In genomic region chr4:162116085-162116784, GRCh38 we compare ENCODE assay signal across 34 cellular contexts. TPM values are rescaled to one million over a fixed set of nuclear protein-coding genes. Genes with fewer than 3 reads are reported as not detected.
DNase-seq lines count a peak whose midpoint lies in the region; ATAC-seq and TF ChIP-seq lines count a peak whose summit lies in the region.
"Had no signal": no experiment of that assay in that cellular context is flagged by ENCODE, and none has a peak within 500 bp of the region (broad histone marks: within the 10 kb centered on the region; RNA-seq: fewer than 3 reads in every experiment).

No MANE protein-coding gene starts in this region.

- peak overlapping the region; percentile 28; the same call in 1 of the 2 replicates for H3K9ac ChIP-seq in iPS-20b (ENCODE audit: low read depth, low read length)

- no peaks in the 10 kb centered on the region for H3F3A ChIP-seq in GM23338 (replicated peaks; ENCODE audit: low read depth)

- H3K27ac ChIP-seq in GM23338 (ENCODE audit: low read depth): peak overlapping the region; percentile 82
- peak overlapping the region; percentile 55 for H3K27ac ChIP-seq in iPS-20b (ENCODE audit: low read length)
- H3K27ac ChIP-seq: body of pancreas, esophagus muscularis mucosa, heart left ventricle, neutrophil, right lobe of liver, spleen, thoracic aorta had no signal

- H3K4me1 ChIP-seq in GM23338 (ENCODE audit: insufficient read depth) (peaks cover 42% of the 10 kb centered on the region), iPS-20b (ENCODE audit: insufficient read depth, low read length) (peaks cover 17% of the 10 kb centered on the region)
- H3K4me1 ChIP-seq: body of pancreas, esophagus muscularis mucosa, heart left ventricle, right lobe of liver, spleen had no signal

- TF ChIP-seq CTCF in GM23338 (conservative IDR thresholded peaks at IDR 0.05; ENCODE audit: low read depth in 2 of 2) (no peak), progenitor cell of endocrine pancreas (IDR thresholded peaks at IDR 0.05; ENCODE audit: unreplicated experiment) (no peak)

- no peaks in the 10 kb centered on the region; the same call in 1 of the 2 replicates for H3K9me3 ChIP-seq in iPS-20b (ENCODE audit: insufficient read depth, low read depth, low read length)
- H3K9me3 ChIP-seq: body of pancreas, esophagus muscularis mucosa, neutrophil, right lobe of liver, spleen, thoracic aorta had no signal

- H3K4me3 Mint-ChIP-seq in GM23338 (no peak overlapping the region; the same call in 1 of the 3 replicates), progenitor cell of endocrine pancreas (ENCODE audit: low read depth) (peak overlapping the region; percentile 32)
- H3K4me3 Mint-ChIP-seq: activated CD4-positive, alpha-beta memory T cell treated with anti-CD3 and anti-CD28 coated beads, Interleukin-2, amount 10 ng/mL, durations not matched to agents 7 days and 5 days; activated T-helper 1 cell treated with anti-CD3 and anti-CD28 coated beads, Interleukin-12 subunit alpha, Interleukin-12 subunit beta, Interleukin-2, Interleukin-4 antibody, amounts not matched to agents 30 ng/mL and 10 ng/mL and 1 ng/mL, durations not matched to agents 14 hours and 24 hours and 36 hours; CD4-positive, alpha-beta memory T cell; dendritic cell treated with granulocyte-macrophage colony-stimulating factor and Interleukin-4, amounts not matched to agents 40 ng/mL and 50 ng/mL, for 4 days; stimulated activated naive CD8-positive, alpha-beta T cell treated with anti-CD3 and anti-CD28 coated beads, Interleukin-15, amount 100 ng/mL, for 72 hours; T-helper 2 cell treated with Interferon-gamma antibody and Interleukin-4, amounts not matched to agents 5 μg/mL and 100 μg/mL, for 36 hours had no signal

- no peaks in the 10 kb centered on the region for H3K9me3 Mint-ChIP-seq in GM23338
- H3K9me3 Mint-ChIP-seq in progenitor cell of endocrine pancreas (ENCODE audit: low read depth): no peaks in the 10 kb centered on the region
- H3K9me3 Mint-ChIP-seq: activated T-helper 1 cell treated with anti-CD3 and anti-CD28 coated beads, Interleukin-12 subunit alpha, Interleukin-12 subunit beta, Interleukin-2, Interleukin-4 antibody, amounts not matched to agents 30 ng/mL and 10 ng/mL and 1 ng/mL, durations not matched to agents 14 hours and 24 hours and 36 hours; dendritic cell treated with granulocyte-macrophage colony-stimulating factor and Interleukin-4, amounts not matched to agents 40 ng/mL and 50 ng/mL, for 4 days had no signal

- H3K4me3 ChIP-seq in GM23338 (peak overlapping the region; percentile 32), iPS-20b (ENCODE audit: low read length) (peak overlapping the region; percentile 47; the same call in 1 of the 2 replicates)
- H3K4me3 ChIP-seq: body of pancreas, esophagus muscularis mucosa, heart left ventricle, right lobe of liver, spleen, thoracic aorta had no signal

- no peaks in the 10 kb centered on the region for H3K79me2 ChIP-seq in GM23338 (replicated peaks; ENCODE audit: insufficient read depth)

- H3K36me3 Mint-ChIP-seq in GM23338 (ENCODE audit: low read depth) (peaks cover 3% of the 10 kb centered on the region; the same call in 1 of the 3 replicates), progenitor cell of endocrine pancreas (ENCODE audit: insufficient read depth) (no peaks in the 10 kb centered on the region)
- H3K36me3 Mint-ChIP-seq: CD4-positive, alpha-beta memory T cell had no signal

- peaks cover 5% of the 10 kb centered on the region for H3K27me3 Mint-ChIP-seq in GM23338 (ENCODE audit: insufficient read depth, low read depth, poor library complexity)
- H3K27me3 Mint-ChIP-seq in progenitor cell of endocrine pancreas: no peaks in the 10 kb centered on the region
- H3K27me3 Mint-ChIP-seq: activated CD4-positive, alpha-beta memory T cell treated with anti-CD3 and anti-CD28 coated beads, Interleukin-2, amount 10 ng/mL, durations not matched to agents 7 days and 5 days; CD4-positive, alpha-beta memory T cell; dendritic cell treated with granulocyte-macrophage colony-stimulating factor and Interleukin-4, amounts not matched to agents 40 ng/mL and 50 ng/mL, for 4 days; stimulated activated naive CD8-positive, alpha-beta T cell treated with anti-CD3 and anti-CD28 coated beads, Interleukin-15, amount 100 ng/mL, for 72 hours had no signal

- peak overlapping the region; percentile 77; the same call in 1 of the 2 replicates for H2AFZ ChIP-seq in GM23338

- H3K36me3 ChIP-seq in GM23338 (ENCODE audit: insufficient read depth): no peaks in the 10 kb centered on the region
- H3K36me3 ChIP-seq in iPS-20b (ENCODE audit: insufficient read depth, low read depth, low read length): no peaks in the 10 kb centered on the region
- H3K36me3 ChIP-seq: esophagus muscularis mucosa, heart left ventricle, neutrophil, right lobe of liver, spleen, thoracic aorta had no signal

- no peaks in the 10 kb centered on the region for H4K20me1 ChIP-seq in GM23338 (replicated peaks; ENCODE audit: insufficient read depth)

- H3K4me1 Mint-ChIP-seq in GM23338: peaks cover 46% of the 10 kb centered on the region
- peaks cover 37% of the 10 kb centered on the region for H3K4me1 Mint-ChIP-seq in progenitor cell of endocrine pancreas (ENCODE audit: low read depth)
- H3K4me1 Mint-ChIP-seq: activated CD4-positive, alpha-beta memory T cell treated with anti-CD3 and anti-CD28 coated beads, Interleukin-2, amount 10 ng/mL, durations not matched to agents 7 days and 5 days; CD4-positive, alpha-beta memory T cell; stimulated activated naive CD8-positive, alpha-beta T cell treated with anti-CD3 and anti-CD28 coated beads, Interleukin-15, amount 100 ng/mL, for 72 hours had no signal

- H3K4me2 ChIP-seq in GM23338: peak overlapping the region; percentile 68

- DNase-seq in GM23338 (ENCODE audit: low spot score) (peak; percentile 57), NCI-H82 treated with DMSO at 0.1 percent for 48 hours (lab: John Stamatoyannopoulos, UW; ENCODE audit: unreplicated experiment) (peak; percentile 59), progenitor cell of endocrine pancreas (ENCODE audit: low spot score, unreplicated experiment) (no peak), MV-4-11 (lab: John Stamatoyannopoulos, UW) (no peak), LoVo (ENCODE audit: low spot score) (no peak)
- DNase-seq: activated CD4-positive, alpha-beta memory T cell treated with anti-CD3 and anti-CD28 coated beads, Interleukin-2, amount 10 ng/mL, durations not matched to agents 7 days and 5 days; activated CD8-positive, alpha-beta memory T cell treated with anti-CD3 and anti-CD28 coated beads, Interleukin-2, amount 50 U/mL, for 48 hours; activated naive CD4-positive, alpha-beta T cell treated with Interleukin-2 at 50 U/mL for 16 hours; AML-193; body of pancreas; CD4-positive, alpha-beta memory T cell; foreskin fibroblast; heart left ventricle; KBM-7; left cardiac atrium; NCI-H1105 treated with DMSO at 0.1 percent for 48 hours; NCI-H2029; NCI-H226; NCI-H748 treated with DMSO at 0.1 percent for 48 hours; right lobe of liver; SIG-M5; spleen; stimulated activated CD8-positive, alpha-beta memory T cell treated with anti-CD3 and anti-CD28 coated beads, Interleukin-4, amount 100 ng/mL, for 48 hours; stimulated activated naive CD8-positive, alpha-beta T cell treated with anti-CD3 and anti-CD28 coated beads, Interleukin-15, amount 100 ng/mL, for 72 hours had no signal

- H3K9me2 ChIP-seq in GM23338 (ENCODE audit: insufficient read depth): no peaks in the 10 kb centered on the region

- H3K27ac Mint-ChIP-seq in GM23338: peak overlapping the region; percentile 86
- H3K27ac Mint-ChIP-seq in progenitor cell of endocrine pancreas: peak overlapping the region; percentile 77
- H3K27ac Mint-ChIP-seq: activated CD4-positive, alpha-beta memory T cell treated with anti-CD3 and anti-CD28 coated beads, Interleukin-2, amount 10 ng/mL, durations not matched to agents 7 days and 5 days; activated T-helper 1 cell treated with anti-CD3 and anti-CD28 coated beads, Interleukin-12 subunit alpha, Interleukin-12 subunit beta, Interleukin-2, Interleukin-4 antibody, amounts not matched to agents 30 ng/mL and 10 ng/mL and 1 ng/mL, durations not matched to agents 14 hours and 24 hours and 36 hours; CD4-positive, alpha-beta memory T cell; dendritic cell treated with granulocyte-macrophage colony-stimulating factor and Interleukin-4, amounts not matched to agents 40 ng/mL and 50 ng/mL, for 4 days; stimulated activated naive CD8-positive, alpha-beta T cell treated with anti-CD3 and anti-CD28 coated beads, Interleukin-15, amount 100 ng/mL, for 72 hours; T-helper 2 cell treated with Interferon-gamma antibody and Interleukin-4, amounts not matched to agents 5 μg/mL and 100 μg/mL, for 36 hours had no signal

- H3K27me3 ChIP-seq in GM23338 (ENCODE audit: insufficient read depth) (no peaks in the 10 kb centered on the region), iPS-20b (ENCODE audit: insufficient read depth, low read length) (no peaks in the 10 kb centered on the region)
- H3K27me3 ChIP-seq: body of pancreas, esophagus muscularis mucosa, heart left ventricle, neutrophil, right lobe of liver, spleen had no signal

- ATAC-seq in GM23338 (peak; percentile 72), HG03520 (IDR thresholded peaks at IDR 0.05; ENCODE audit: unreplicated experiment) (no peak)
- ATAC-seq: body of pancreas; heart left ventricle; left cardiac atrium; right lobe of liver; stimulated activated naive CD8-positive, alpha-beta T cell treated with anti-CD3 and anti-CD28 coated beads, Interleukin-15, amount 100 ng/mL, for 72 hours had no signal

TF ChIP-seq in GM23338, 12 proteins besides CTCF, POLR2A, EP300 and RAD21 (continues in another document):
- TF ChIP-seq ZNF331 (CRISPR knock-in tag; IDR thresholded peaks at IDR 0.05; ENCODE audit: low read depth) (no peak), POLR2AphosphoS5 (IDR thresholded peaks at IDR 0.05; ENCODE audit: low read depth) (no peak)

RNA-seq across cellular contexts. Expression of gene FSTL5, which starts 47.6 kb away (rescaled TPM):
- 0.27 and 0.49 TPM in 2 replicates for total RNA-seq in GM23338 (2014; rRNA removed; shearing (Covaris generic))
- polyA plus RNA-seq in GM23338 (2016; fragmentation: Nextera tagmentation; extraction: Ambion mirVana): 0.06 and 0.10 TPM in 2 replicates
- total RNA-seq in progenitor cell of endocrine pancreas: 10.6 and 15.5 TPM in 2 replicates
- total RNA-seq: activated CD4-positive, alpha-beta memory T cell treated with anti-CD3 and anti-CD28 coated beads, Interleukin-2, amount 10 ng/mL, durations not matched to agents 7 days and 5 days; activated T-helper 1 cell treated with anti-CD3 and anti-CD28 coated beads, Interleukin-12 subunit alpha, Interleukin-12 subunit beta, Interleukin-2, Interleukin-4 antibody, amounts not matched to agents 30 ng/mL and 10 ng/mL and 1 ng/mL, durations not matched to agents 14 hours and 24 hours and 36 hours; CD4-positive, alpha-beta memory T cell; heart left ventricle; left cardiac atrium; lung microvascular endothelial cell; MCF 10A; spleen; thoracic aorta had no signal
- polyA plus RNA-seq: CD4-positive, alpha-beta memory T cell; heart left ventricle had no signal

Comparison
In these comparisons a context has a peak if more than half of its experiments do, and no peak if none do; other contexts are left out.
1. DNase-seq: peak in GM23338 (single experiment) and NCI-H82 treated with DMSO at 0.1 percent for 48 hours (single experiment); none in progenitor cell of endocrine pancreas (single experiment), MV-4-11 (single experiment) and LoVo (single experiment).